8 cellular contexts compared by ENCODE assay signal in the genomic region with DNA sequence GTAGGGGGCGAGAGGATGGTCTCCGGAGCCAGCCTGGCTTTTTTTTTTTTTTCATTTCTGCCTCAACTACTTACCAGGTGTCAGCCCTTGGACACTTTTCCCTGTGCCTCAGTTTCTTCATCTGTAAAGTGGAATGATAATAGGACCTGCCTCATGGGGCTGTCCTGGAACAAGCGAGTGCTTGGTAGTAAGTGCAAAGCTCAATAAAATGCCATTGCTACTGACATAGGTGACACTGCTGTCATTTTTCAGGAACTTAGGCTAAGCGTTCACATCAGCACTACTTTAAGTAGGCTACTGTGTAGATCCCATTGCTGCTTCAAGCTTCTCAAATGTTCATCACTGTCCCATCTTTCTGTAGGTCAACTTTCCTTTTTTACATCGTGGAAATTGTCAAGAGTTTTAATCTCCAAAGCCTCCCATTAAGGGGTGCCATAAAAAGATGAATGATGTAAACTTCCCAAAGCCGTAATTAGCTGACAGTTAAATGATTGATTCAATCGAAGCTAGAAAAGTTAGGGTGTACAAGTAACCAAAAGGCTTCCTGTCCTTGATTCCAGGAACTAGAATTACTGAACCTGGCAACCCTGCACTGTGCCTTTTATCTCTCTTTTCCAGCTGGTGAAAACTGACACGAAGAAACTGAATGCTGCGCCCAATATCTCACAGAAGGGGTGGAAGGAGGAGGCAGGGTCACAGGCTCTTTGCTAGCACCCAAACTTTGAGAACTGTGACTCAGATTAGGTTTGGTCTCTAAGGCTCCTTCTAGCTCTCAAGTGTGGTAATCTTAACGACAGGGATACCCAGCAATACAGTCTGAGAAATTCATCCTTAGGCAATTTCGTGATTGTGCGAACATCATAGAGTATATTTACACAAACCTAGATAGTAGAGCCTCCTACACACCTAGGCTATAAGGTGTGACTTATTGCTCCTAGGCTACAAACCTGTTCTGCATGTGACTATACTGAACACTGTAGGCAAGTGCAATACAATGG. TPM values are rescaled to one million over a fixed set of nuclear protein-coding genes. Genes with fewer than 3 reads are reported as not detected.
DNase-seq lines count a peak whose midpoint lies in the region; ATAC-seq lines count a peak whose summit lies in the region.

No MANE protein-coding gene starts in this region.

- H3K27ac Mint-ChIP-seq in T-cell, result peak overlapping the region; percentile 85 to 93

- peaks cover 0 to 12% (median 10%) of the 10 kb centered on the region in 3 donors for H3K9me3 Mint-ChIP-seq in T-cell

- H2BK5ac ChIP-seq in neuronal stem cell (ENCODE audit: low read length), result no peak overlapping the region

- peaks cover 45 to 52% (median 45%) of the 10 kb centered on the region in 3 donors for H3K4me1 Mint-ChIP-seq in T-cell

- H3K27me3 Mint-ChIP-seq in T-cell, result no peaks in the 10 kb centered on the region

- POLR2A ChIA-PET in T-cell (lab: Charles Lee), result interaction anchor here (0.5 to 0.7 kb wide), 2 partner anchors 42 to 65 kb away, joined by 3 to 8 read pairs; no protein-coding TSS in a partner anchor

- H2AK5ac ChIP-seq in neuronal stem cell (ENCODE audit: low read depth, low read length), result no peak overlapping the region

- H2BK12ac ChIP-seq in neuronal stem cell (ENCODE audit: low read length), result no peak overlapping the region

- no peaks in the 10 kb centered on the region for H3K27me3 ChIP-seq in neuronal stem cell (ENCODE audit: control insufficient read depth in 3 of 3, insufficient read depth in 3 of 3, low read depth in 1 of 3, low read length in 3 of 3)

- H2BK120ac ChIP-seq in neuronal stem cell (ENCODE audit: low read depth, low read length), result no peak overlapping the region

- no peak overlapping the region for H3K4ac ChIP-seq in neuronal stem cell (ENCODE audit: low read length)

- H3K14ac ChIP-seq in neuronal stem cell (ENCODE audit: low read length), result no peak overlapping the region

- peak overlapping the region; percentile 82 for H3K9ac ChIP-seq in neuronal stem cell (ENCODE audit: low read depth, low read length, poor library complexity)

- peak overlapping the region; percentile 86 for H3K18ac ChIP-seq in neuronal stem cell (ENCODE audit: low read length)

- CTCF ChIA-PET in T-cell (lab: Charles Lee), result interaction anchor here (0.5 to 0.7 kb wide), 4 partner anchors 16 to 1222 kb away, joined by 3 to 8 read pairs (median 4); no protein-coding TSS in a partner anchor

- peaks cover 0 to 2% of the 10 kb centered on the region in 2 donors for H3K36me3 ChIP-seq in neuronal stem cell (replicated peaks in 1 of 2; ENCODE audit: control insufficient read depth in 2 of 2, insufficient read depth in 2 of 2, low read length in 2 of 2)

- peaks cover 0 to 8% of the 10 kb centered on the region in 2 donors for H3K9me3 ChIP-seq in neuronal stem cell (replicated peaks in 1 of 2; ENCODE audit: control insufficient read depth in 2 of 2, insufficient read depth in 1 of 2, low read depth in 1 of 2, low read length in 2 of 2)

- no peak overlapping the region for H2BK15ac ChIP-seq in neuronal stem cell (ENCODE audit: low read length)

- H4K91ac ChIP-seq in neuronal stem cell (ENCODE audit: low read depth, low read length, poor library complexity), result no peak overlapping the region

- H3K23ac ChIP-seq in neuronal stem cell (ENCODE audit: low read depth, low read length, poor library complexity), result no peak overlapping the region

- no peaks in the 10 kb centered on the region for H3K36me3 Mint-ChIP-seq in T-cell

- peak overlapping the region; percentile 86 to 90 (median 88) for H3K4me3 Mint-ChIP-seq in T-cell

- ATAC-seq in GM21367 (IDR thresholded peaks at IDR 0.05; ENCODE audit: unreplicated experiment) (peak; percentile 1), T-cell (replicated peaks in 1 of 4) (peak; percentile 35 to 54 (median 48)), esophagus mucosa (peak; percentile 89), HG03521 (IDR thresholded peaks at IDR 0.05; ENCODE audit: unreplicated experiment) (no peak)

- peak overlapping the region; percentile 61 for H3K4me2 ChIP-seq in neuronal stem cell (ENCODE audit: insufficient read depth, low read length, poor library complexity, severe bottlenecking)

- H3K79me1 ChIP-seq in neuronal stem cell (ENCODE audit: low read depth, low read length), result no peaks in the 10 kb centered on the region

- WGBS in neuronal stem cell (ENCODE audit: extremely low coverage in 2 of 2, insufficient read length in 2 of 2, insufficient replicate concordance in 1 of 2), 2 donors, result no CpG with 5 or more reads among the region's 12 CpGs

- DNase-seq in A172 (ENCODE audit: low spot score), result peak; percentile 4
- no peak for DNase-seq in T-cell
- no peak for DNase-seq in neuronal stem cell (ENCODE audit: low spot score)
- DNase-seq in DMS114 treated with DMSO at 0.1 percent for 48 hours (lab: John Stamatoyannopoulos, UW; ENCODE audit: unreplicated experiment), result no peak
- no peak for DNase-seq in stimulated activated CD8-positive, alpha-beta memory T cell treated with anti-CD3 and anti-CD28 coated beads, Interleukin-4, amount 100 ng/mL, for 48 hours

- H4K8ac ChIP-seq in neuronal stem cell (ENCODE audit: low read depth, low read length), result no peak overlapping the region

- H3K27ac ChIP-seq in neuronal stem cell (replicated peaks; ENCODE audit: low read length), result no peak overlapping the region

- peaks cover 5 to 10% of the 10 kb centered on the region in 2 donors for H3K4me1 ChIP-seq in neuronal stem cell (ENCODE audit: control insufficient read depth in 2 of 2, insufficient read depth in 1 of 2, low read depth in 1 of 2, low read length in 2 of 2)

- peak overlapping the region; percentile 89 for H2AFZ ChIP-seq in neuronal stem cell (ENCODE audit: low read length)

- peak overlapping the region; percentile 65 to 83 for H3K4me3 ChIP-seq in neuronal stem cell (ENCODE audit: low read length in 2 of 2)

RNA-seq across cellular contexts. Expression of a gene that starts 0.9 kb away (rescaled TPM):
- total RNA-seq in A172 (2014; rRNA removed; shearing (Covaris generic)), result 17.1 and 19.8 TPM in 2 replicates
- total RNA-seq in T-cell (1 to 10 TPM; 3.9 to 7.6 (median 4.6) TPM), esophagus mucosa (33.3 TPM)
- polyA plus RNA-seq in neuronal stem cell (2013, experiment 1 of 2), result 27.6 TPM
- 27.7 TPM for polyA plus RNA-seq in neuronal stem cell (2013, experiment 2 of 2)
